ENCODE assay signal across 1 cellular context in genomic region chr1:219699870-219700269, GRCh38.
TF ChIP-seq lines count a peak whose summit lies in the region.

No MANE protein-coding gene starts in this region.

TF ChIP-seq in SK-N-SH, 30 proteins besides CTCF, POLR2A, EP300 and RAD21 (continued from another document):
- peak; percentile 27; the same call in 1 of the 2 replicates for TF ChIP-seq REST (IDR thresholded peaks at IDR 0.05; ENCODE audit: low read depth, low read length)
- TF ChIP-seq MXI1 (IDR thresholded peaks at IDR 0.05; ENCODE audit: low read depth, low read length), result no peak
- TF ChIP-seq ZBTB33 (IDR thresholded peaks at IDR 0.05; ENCODE audit: borderline replicate concordance, low read depth), result peak; percentile 64; the same call in 1 of the 2 replicates
- TF ChIP-seq TCF12 (IDR thresholded peaks at IDR 0.05), result peak; percentile 96
- TF ChIP-seq GABPA (IDR thresholded peaks at IDR 0.05; ENCODE audit: low read depth), result no peak
- TF ChIP-seq SIN3A (IDR thresholded peaks at IDR 0.05; ENCODE audit: borderline replicate concordance, low read depth, low read length), result no peak
- TF ChIP-seq TAF1 (IDR thresholded peaks at IDR 0.05; ENCODE audit: borderline replicate concordance, low read depth, low read length), result no peak
- TF ChIP-seq USF2 (IDR thresholded peaks at IDR 0.05; ENCODE audit: borderline replicate concordance, low read depth, low read length), result no peak
- TF ChIP-seq CHD2 (IDR thresholded peaks at IDR 0.05; ENCODE audit: low read length, partially characterized antibody), result no peak
- peak; percentile 66; the same call in 1 of the 2 replicates for TF ChIP-seq POLR2AphosphoS5 (IDR thresholded peaks at IDR 0.05; ENCODE audit: low read depth, low read length)
- no peak for TF ChIP-seq RCOR1 (IDR thresholded peaks at IDR 0.05; ENCODE audit: low read length)
- peak; percentile 27; the same call in 1 of the 2 replicates for TF ChIP-seq ELF1 (IDR thresholded peaks at IDR 0.05)
- no peak for TF ChIP-seq IRF3 (IDR thresholded peaks at IDR 0.05; ENCODE audit: low read depth, low read length)
- peak; percentile 63 for TF ChIP-seq MAX (IDR thresholded peaks at IDR 0.05; ENCODE audit: low read depth)
- TF ChIP-seq RXRA (IDR thresholded peaks at IDR 0.05; ENCODE audit: borderline replicate concordance, low read depth), result peak; percentile 84; the same call in 1 of the 2 replicates
- TF ChIP-seq, protein P1, sequence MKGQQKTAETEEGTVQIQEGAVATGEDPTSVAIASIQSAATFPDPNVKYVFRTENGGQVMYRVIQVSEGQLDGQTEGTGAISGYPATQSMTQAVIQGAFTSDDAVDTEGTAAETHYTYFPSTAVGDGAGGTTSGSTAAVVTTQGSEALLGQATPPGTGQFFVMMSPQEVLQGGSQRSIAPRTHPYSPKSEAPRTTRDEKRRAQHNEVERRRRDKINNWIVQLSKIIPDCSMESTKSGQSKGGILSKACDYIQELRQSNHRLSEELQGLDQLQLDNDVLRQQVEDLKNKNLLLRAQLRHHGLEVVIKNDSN (IDR thresholded peaks at IDR 0.05; ENCODE audit: borderline replicate concordance, low read depth), result no peak
- TF ChIP-seq TEAD4 (IDR thresholded peaks at IDR 0.05; ENCODE audit: borderline replicate concordance, insufficient read depth), result peak; percentile 88
- TF ChIP-seq NFIC (IDR thresholded peaks at IDR 0.05; ENCODE audit: borderline replicate concordance), result peak; percentile 89
- peak; percentile 88 for TF ChIP-seq FOSL2 (IDR thresholded peaks at IDR 0.05; ENCODE audit: borderline replicate concordance, low read depth)
- no peak for TF ChIP-seq NRF1 (IDR thresholded peaks at IDR 0.05; ENCODE audit: low read depth, low read length)
- no peak for TF ChIP-seq SMC3 (IDR thresholded peaks at IDR 0.05; ENCODE audit: low read depth, low read length)
- no peak for TF ChIP-seq GATA2 (CRISPR knock-in tag; IDR thresholded peaks at IDR 0.05)
- TF ChIP-seq, protein P2, sequence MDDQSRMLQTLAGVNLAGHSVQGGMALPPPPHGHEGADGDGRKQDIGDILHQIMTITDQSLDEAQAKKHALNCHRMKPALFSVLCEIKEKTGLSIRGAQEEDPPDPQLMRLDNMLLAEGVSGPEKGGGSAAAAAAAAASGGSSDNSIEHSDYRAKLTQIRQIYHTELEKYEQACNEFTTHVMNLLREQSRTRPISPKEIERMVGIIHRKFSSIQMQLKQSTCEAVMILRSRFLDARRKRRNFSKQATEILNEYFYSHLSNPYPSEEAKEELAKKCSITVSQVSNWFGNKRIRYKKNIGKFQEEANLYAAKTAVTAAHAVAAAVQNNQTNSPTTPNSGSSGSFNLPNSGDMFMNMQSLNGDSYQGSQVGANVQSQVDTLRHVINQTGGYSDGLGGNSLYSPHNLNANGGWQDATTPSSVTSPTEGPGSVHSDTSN (IDR thresholded peaks at IDR 0.05), result peak; percentile 84
- no peak for TF ChIP-seq YY1 (IDR thresholded peaks at IDR 0.05; ENCODE audit: low read depth)
- peak; percentile 89 for TF ChIP-seq JUND (IDR thresholded peaks at IDR 0.05)
- TF ChIP-seq MEF2A (IDR thresholded peaks at IDR 0.05; ENCODE audit: borderline replicate concordance, low read depth), result peak; percentile 58; the same call in 1 of the 2 replicates
- TF ChIP-seq EZH2phosphoT487 (IDR thresholded peaks at IDR 0.05; ENCODE audit: borderline replicate concordance, low read depth), result no peak
- peak; percentile 71; the same call in 1 of the 2 replicates for TF ChIP-seq FOXM1 (IDR thresholded peaks at IDR 0.05; ENCODE audit: low read depth)
TF ChIP-seq in SK-N-SH: peak in this region for 14.
